In the genomic region with DNA sequence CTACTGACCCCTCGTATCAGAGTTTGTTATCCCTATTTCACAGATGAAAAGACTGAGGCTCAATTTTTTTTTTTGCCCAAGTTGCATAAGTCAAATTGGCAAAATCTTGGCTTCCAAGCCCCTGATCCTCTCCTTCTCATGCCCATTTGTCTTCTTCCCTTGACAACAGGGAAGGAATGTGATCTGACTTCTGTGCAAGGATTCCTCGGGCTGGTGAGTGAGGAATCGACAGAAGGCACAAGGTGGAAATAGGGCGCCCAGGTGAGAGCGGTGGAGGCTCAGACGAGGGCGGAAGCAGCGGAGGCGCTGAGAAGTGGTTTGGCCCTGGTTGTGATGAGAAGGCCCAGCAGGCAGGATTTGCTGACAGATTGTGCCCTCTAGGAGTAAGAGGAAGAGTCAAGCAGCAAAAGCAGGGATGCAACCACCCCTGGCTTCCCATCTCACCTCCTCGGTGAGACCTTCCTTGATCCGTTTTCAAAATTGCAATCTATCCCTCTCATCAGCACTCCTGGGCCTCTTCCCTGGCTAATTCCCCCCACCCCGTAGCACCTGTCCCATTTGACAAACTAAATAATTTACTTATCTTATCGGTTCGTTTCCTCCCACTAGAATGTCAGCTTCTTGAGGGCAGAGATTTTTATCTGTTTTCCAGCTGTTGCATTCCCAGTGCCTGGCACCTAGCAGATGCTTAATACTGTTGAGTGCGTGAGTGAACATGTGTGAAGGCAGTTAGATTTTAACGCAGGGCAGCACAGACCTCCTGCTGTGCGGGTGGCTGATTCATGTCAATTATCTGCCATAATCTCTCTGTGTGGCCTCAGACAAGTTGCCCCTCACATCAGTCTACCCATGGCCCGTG, we compare ENCODE assay signal across 1 cellular context.
TF ChIP-seq lines count a peak whose summit lies in the region.

No MANE protein-coding gene starts in this region.

TF ChIP-seq in liver, 16 proteins besides CTCF, POLR2A, EP300 and RAD21 (continued from another document):
- no peak for TF ChIP-seq REST (IDR thresholded peaks at IDR 0.05)
- no peak for TF ChIP-seq EGR1 (IDR thresholded peaks at IDR 0.05; ENCODE audit: low read depth in 2 of 2)
- no peak for TF ChIP-seq TAF1 (conservative IDR thresholded peaks at IDR 0.05)
- no peak for TF ChIP-seq ATF3 (IDR thresholded peaks at IDR 0.05)
- TF ChIP-seq GABPA (IDR thresholded peaks at IDR 0.05 in 1 of 2, conservative IDR thresholded peaks at IDR 0.05 in 1 of 2), result no peak
- TF ChIP-seq FOXA1 (IDR thresholded peaks at IDR 0.05), result no peak
- TF ChIP-seq, protein P1, sequence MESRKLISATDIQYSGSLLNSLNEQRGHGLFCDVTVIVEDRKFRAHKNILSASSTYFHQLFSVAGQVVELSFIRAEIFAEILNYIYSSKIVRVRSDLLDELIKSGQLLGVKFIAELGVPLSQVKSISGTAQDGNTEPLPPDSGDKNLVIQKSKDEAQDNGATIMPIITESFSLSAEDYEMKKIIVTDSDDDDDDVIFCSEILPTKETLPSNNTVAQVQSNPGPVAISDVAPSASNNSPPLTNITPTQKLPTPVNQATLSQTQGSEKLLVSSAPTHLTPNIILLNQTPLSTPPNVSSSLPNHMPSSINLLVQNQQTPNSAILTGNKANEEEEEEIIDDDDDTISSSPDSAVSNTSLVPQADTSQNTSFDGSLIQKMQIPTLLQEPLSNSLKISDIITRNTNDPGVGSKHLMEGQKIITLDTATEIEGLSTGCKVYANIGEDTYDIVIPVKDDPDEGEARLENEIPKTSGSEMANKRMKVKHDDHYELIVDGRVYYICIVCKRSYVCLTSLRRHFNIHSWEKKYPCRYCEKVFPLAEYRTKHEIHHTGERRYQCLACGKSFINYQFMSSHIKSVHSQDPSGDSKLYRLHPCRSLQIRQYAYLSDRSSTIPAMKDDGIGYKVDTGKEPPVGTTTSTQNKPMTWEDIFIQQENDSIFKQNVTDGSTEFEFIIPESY (IDR thresholded peaks at IDR 0.05), result no peak
- no peak for TF ChIP-seq MAX (IDR thresholded peaks at IDR 0.05)
- no peak for TF ChIP-seq SP1 (IDR thresholded peaks at IDR 0.05)
- no peak for TF ChIP-seq JUND (IDR thresholded peaks at IDR 0.05)
- no peak for TF ChIP-seq FOXA2 (IDR thresholded peaks at IDR 0.05)
- TF ChIP-seq HNF4G (IDR thresholded peaks at IDR 0.05), result no peak
- TF ChIP-seq YY1 (IDR thresholded peaks at IDR 0.05), result no peak
